10 cellular contexts compared by ENCODE assay signal in the genomic region with DNA sequence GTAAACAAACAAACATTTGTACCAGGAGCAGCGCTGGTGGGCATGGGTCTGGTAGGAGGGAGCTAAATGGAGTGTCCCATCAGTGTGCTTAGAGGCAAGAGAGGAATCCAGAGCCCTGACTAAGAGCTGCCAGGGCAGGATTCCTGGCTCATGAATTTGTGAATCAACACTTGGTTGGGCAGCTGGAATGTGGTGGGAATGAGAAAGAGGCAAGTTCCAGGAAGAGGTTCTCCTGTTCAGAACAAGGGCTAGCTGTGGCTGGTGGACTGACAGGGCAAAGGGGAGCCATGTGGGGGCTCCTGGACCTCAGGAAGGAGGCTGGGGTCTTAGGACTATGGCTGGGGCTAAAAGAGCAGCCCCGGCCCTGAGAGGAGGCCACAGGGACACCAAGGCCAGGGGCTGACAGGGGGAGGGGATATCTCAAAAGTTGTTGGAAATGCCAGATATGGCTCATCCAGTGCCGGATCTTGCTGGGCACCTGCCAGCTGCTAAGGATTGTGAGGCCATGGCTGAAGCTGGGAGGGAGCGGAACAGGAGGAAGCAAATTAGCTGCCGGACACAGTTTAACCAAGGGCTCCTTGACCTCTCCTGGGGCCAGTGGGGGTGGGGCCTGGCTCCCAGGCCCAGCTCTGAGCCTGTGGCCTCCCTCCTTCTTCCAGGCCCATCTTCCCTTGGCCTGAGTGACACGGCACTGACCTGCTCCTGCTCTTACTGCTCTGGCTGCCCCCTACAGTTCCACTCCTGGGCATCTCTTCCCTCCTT. TPM values are rescaled to one million over a fixed set of nuclear protein-coding genes. Genes with fewer than 3 reads are reported as not detected.
A peak's percentile ranks its signal among the peaks of the same experiment; 100 is the strongest.
DNase-seq lines count a peak whose midpoint lies in the region; ATAC-seq and TF ChIP-seq lines count a peak whose summit lies in the region.
"Had no signal": no experiment of that assay in that cellular context is flagged by ENCODE, and none has a peak within 500 bp of the region (broad histone marks: within the 10 kb centered on the region; RNA-seq: fewer than 3 reads in every experiment).

No MANE protein-coding gene starts in this region.

- H3K4me3 ChIP-seq in AG09309 (ENCODE audit: control insufficient read depth, low read depth, low read length) (no peak overlapping the region), Peyer's patch (no peak overlapping the region), epithelial cell of proximal tubule (ENCODE audit: low read depth, low read length) (peak overlapping the region; percentile 27)
- no peak overlapping the region for H3K4me3 ChIP-seq in CD4-positive, alpha-beta memory T cell (ENCODE audit: low read length in 2 of 2)

- CTCF ChIA-PET in CD4-positive, alpha-beta memory T cell (lab: Charles Lee; ENCODE audit: partially characterized antibody) = interaction anchor here (1.8 kb wide), 1 partner anchor 15 kb away, joined by 6 read pairs; no protein-coding TSS in a partner anchor

- POLR2A ChIA-PET in CD4-positive, alpha-beta memory T cell (lab: Charles Lee; ENCODE audit: partially characterized antibody) = no interaction called here

- H3K36me3 ChIP-seq in Peyer's patch = no peaks in the 10 kb centered on the region
- no peaks in the 10 kb centered on the region for H3K36me3 ChIP-seq in CD4-positive, alpha-beta memory T cell (ENCODE audit: insufficient read depth, low read length)

- H3K4me1 Mint-ChIP-seq in nephron progenitor cell = peaks cover 29% of the 10 kb centered on the region
- no peaks in the 10 kb centered on the region for H3K4me1 Mint-ChIP-seq in CD4-positive, alpha-beta memory T cell

- TF ChIP-seq CTCF in AG09309 (IDR thresholded peaks at IDR 0.05; ENCODE audit: control insufficient read depth, insufficient read depth, low read depth, low read length, missing control alignments) = no peak
- no peak for TF ChIP-seq CTCF in Peyer's patch (IDR thresholded peaks at IDR 0.05)
- no peak for TF ChIP-seq CTCF in epithelial cell of proximal tubule (conservative IDR thresholded peaks at IDR 0.05; ENCODE audit: low read depth, low read length)
- TF ChIP-seq CTCF in nephron progenitor cell (IDR thresholded peaks at IDR 0.05) = no peak
- no peak for TF ChIP-seq CTCF in GM13977 (IDR thresholded peaks at IDR 0.05; ENCODE audit: extremely low read depth, insufficient read depth, missing control alignments)

- peaks cover 7% of the 10 kb centered on the region for H3K27me3 Mint-ChIP-seq in nephron progenitor cell (ENCODE audit: low read depth, poor library complexity)
- peaks cover 6 to 8% of the 10 kb centered on the region in 2 donors for H3K27me3 Mint-ChIP-seq in CD4-positive, alpha-beta memory T cell

- H3K27ac Mint-ChIP-seq in nephron progenitor cell = peak overlapping the region; percentile 97
- H3K27ac Mint-ChIP-seq in CD4-positive, alpha-beta memory T cell = peak overlapping the region in 1 of 7 donors; percentile 48

- no peaks in the 10 kb centered on the region for H3K9me3 ChIP-seq in Peyer's patch
- no peaks in the 10 kb centered on the region for H3K9me3 ChIP-seq in CD4-positive, alpha-beta memory T cell (ENCODE audit: control insufficient read depth in 1 of 2, low read length in 2 of 2)

- peak; percentile 89 for DNase-seq in AG09309 (ENCODE audit: low read depth)
- DNase-seq in Peyer's patch = peak in 2 of 3 donors; percentile 42 to 46
- peak; percentile 98 for DNase-seq in epithelial cell of proximal tubule (ENCODE audit: low read depth)
- DNase-seq in nephron progenitor cell = peak; percentile 36
- no peak for DNase-seq in NCI-H1436 treated with DMSO at 0.1 percent for 48 hours (lab: John Stamatoyannopoulos, UW)
- no peak for DNase-seq in CD4-positive, alpha-beta memory T cell
- no peak for DNase-seq in GM13977 (ENCODE audit: low spot score)
- DNase-seq: activated T-cell treated with anti-CD3 and anti-CD28 coated beads, Interleukin-2, amount 50 U/mL, for 4 hours; NCI-H524 treated with DMSO at 0.1 percent for 48 hours had no signal

- intact Hi-C loops in CD4-positive, alpha-beta memory T cell (cut with micrococcal nuclease) = no loop called here

- H3K27me3 ChIP-seq in Peyer's patch = no peaks in the 10 kb centered on the region
- no peaks in the 10 kb centered on the region for H3K27me3 ChIP-seq in CD4-positive, alpha-beta memory T cell (ENCODE audit: insufficient read depth, low read length)

- no peak for TF ChIP-seq POLR2A in Peyer's patch (IDR thresholded peaks at IDR 0.05)

- no peak overlapping the region for H3K27ac ChIP-seq in Peyer's patch
- no peak overlapping the region for H3K27ac ChIP-seq in CD4-positive, alpha-beta memory T cell (ENCODE audit: low read depth, low read length)

- peak overlapping the region; percentile 52 for H3K4me3 Mint-ChIP-seq in nephron progenitor cell
- no peak overlapping the region for H3K4me3 Mint-ChIP-seq in CD4-positive, alpha-beta memory T cell
- H3K4me3 Mint-ChIP-seq: activated T-cell treated with anti-CD3 and anti-CD28 coated beads, Interleukin-2, amount 50 U/mL, for 4 hours had no signal

- H3K4me1 ChIP-seq in Peyer's patch = no peaks in the 10 kb centered on the region
- no peaks in the 10 kb centered on the region for H3K4me1 ChIP-seq in CD4-positive, alpha-beta memory T cell (ENCODE audit: insufficient read depth, low read length)

- ATAC-seq in GM21723 (IDR thresholded peaks at IDR 0.05; ENCODE audit: unreplicated experiment) = no peak
- ATAC-seq: activated T-cell treated with anti-CD3 and anti-CD28 coated beads, Interleukin-2, amount 50 U/mL, for 4 hours had no signal

- H3K36me3 Mint-ChIP-seq in nephron progenitor cell (ENCODE audit: low read depth) = no peaks in the 10 kb centered on the region
- no peaks in the 10 kb centered on the region for H3K36me3 Mint-ChIP-seq in CD4-positive, alpha-beta memory T cell

- no peaks in the 10 kb centered on the region for H3K9me3 Mint-ChIP-seq in nephron progenitor cell
- H3K9me3 Mint-ChIP-seq in CD4-positive, alpha-beta memory T cell = no peaks in the 10 kb centered on the region
- H3K9me3 Mint-ChIP-seq: activated T-cell treated with anti-CD3 and anti-CD28 coated beads, Interleukin-2, amount 50 U/mL, for 4 hours had no signal

- in situ Hi-C loops in GM13977 (cut with MboI; ENCODE audit: low pct_unique_long_range_greater_than_20kb, low sequenced_read_pairs, unreplicated experiment) = no loop called here

RNA-seq across cellular contexts. Expression of gene P2RY6, which starts 14.6 kb away (rescaled TPM):
- total RNA-seq in Peyer's patch = 1 to 10 TPM in 3 of 4 donors, not detected in 1; 1.5 to 6.6 (median 2.3) TPM
- 3.7 and 4.0 TPM in 2 replicates for total RNA-seq in epithelial cell of proximal tubule
- under 1 TPM; 0.61 to 0.87 TPM for total RNA-seq in CD4-positive, alpha-beta memory T cell
- not detected for polyA plus RNA-seq in CD4-positive, alpha-beta memory T cell
- total RNA-seq: activated T-cell treated with anti-CD3 and anti-CD28 coated beads, Interleukin-2, amount 50 U/mL, for 4 hours had no signal

RNA-seq across cellular contexts. Expression of gene P2RY2, which starts 39.4 kb away (rescaled TPM):
- 10 to 100 TPM in 3 of 4 donors, 1 to 10 TPM in 1; 6.6 to 42.7 (median 33.5) TPM for total RNA-seq in Peyer's patch
- 1.1 and 5.4 TPM in 2 replicates for total RNA-seq in epithelial cell of proximal tubule
- total RNA-seq in CD4-positive, alpha-beta memory T cell = not detected
- polyA plus RNA-seq in CD4-positive, alpha-beta memory T cell = not detected
- total RNA-seq: activated T-cell treated with anti-CD3 and anti-CD28 coated beads, Interleukin-2, amount 50 U/mL, for 4 hours had no signal

RNA-seq across cellular contexts. Expression of gene ARHGEF17, which starts 50.6 kb away (rescaled TPM):
- total RNA-seq in Peyer's patch (10 to 100 TPM in 3 of 4 donors, 1 to 10 TPM in 1; 3.2 to 33.8 (median 17.4) TPM), epithelial cell of proximal tubule (18.3 and 26.4 TPM in 2 replicates)
- total RNA-seq in CD4-positive, alpha-beta memory T cell = under 1 TPM in 1 of 2 experiments, not detected in 1; 0.23 TPM
- not detected for polyA plus RNA-seq in CD4-positive, alpha-beta memory T cell

Comparison
In these comparisons a context has a peak if more than half of its experiments do, and no peak if none do; other contexts are left out.
1. DNase-seq: peak in AG09309 (single experiment), Peyer's patch (2 of 3), epithelial cell of proximal tubule (single experiment) and nephron progenitor cell (single experiment); none in NCI-H1436 treated with DMSO at 0.1 percent for 48 hours (single experiment), CD4-positive, alpha-beta memory T cell (0 of 5) and GM13977 (single experiment).